Comparison of ENCODE assay signal across 9 cellular contexts in genomic region chr3:13045904-13046568, GRCh38. TPM values are rescaled to one million over a fixed set of nuclear protein-coding genes. Genes with fewer than 3 reads are reported as not detected.
A peak's percentile ranks its signal among the peaks of the same experiment; 100 is the strongest.
DNase-seq lines count a peak whose midpoint lies in the region; ATAC-seq, FAIRE-seq and TF ChIP-seq lines count a peak whose summit lies in the region.
"Had no signal": no experiment of that assay in that cellular context is flagged by ENCODE, and none has a peak within 500 bp of the region (broad histone marks: within the 10 kb centered on the region; RNA-seq: fewer than 3 reads in every experiment).

No MANE protein-coding gene starts in this region.

- in situ Hi-C loops in K562 (cut with MboI), result no loop called here

- TF ChIP-seq POLR2A in GM18505 (IDR thresholded peaks at IDR 0.05; ENCODE audit: borderline replicate concordance, extremely low read depth, insufficient read depth, insufficient read length) (peak; percentile 53), K562 (conservative IDR thresholded peaks at IDR 0.05) (no peak)

- DNase-seq in K562 (ENCODE audit: extremely low read depth in 1 of 4, low spot score in 3 of 4), result peak in 2 of 4 experiments; percentile 38 to 41
- DNase-seq in iPS-NIHi11 (ENCODE audit: low spot score), result no peak
- no peak for DNase-seq in NCI-H146 (lab: John Stamatoyannopoulos, UW)
- DNase-seq in AG08395 (ENCODE audit: low spot score), result no peak

- no peak overlapping the region for H2AFZ ChIP-seq in K562 (ENCODE audit: low read depth, low read length)

- H3K4me1 ChIP-seq in K562 (replicated peaks in 1 of 2; ENCODE audit: control insufficient read depth in 2 of 2, insufficient read depth in 2 of 2, low read length in 2 of 2), result peaks cover under 1 to 38% of the 10 kb centered on the region in 2 experiments; a peak in 3 of 5 replicates
- H3K4me1 ChIP-seq in thymus (ENCODE audit: control insufficient read depth, insufficient read depth, low read length), result peaks cover 58% of the 10 kb centered on the region

- TF ChIP-seq RAD21 in K562 (CRISPR knock-in tag; conservative IDR thresholded peaks at IDR 0.05 in 1 of 2, IDR thresholded peaks at IDR 0.05 in 1 of 2), result no peak

- ATAC-seq in GM18505 (IDR thresholded peaks at IDR 0.05; ENCODE audit: unreplicated experiment) (peak; percentile 75), GM21360 (IDR thresholded peaks at IDR 0.05; ENCODE audit: unreplicated experiment) (peak; percentile 76), HG03469 (IDR thresholded peaks at IDR 0.05; ENCODE audit: unreplicated experiment) (peak; percentile 66), K562 (no peak; the same call in 2 of the 3 replicates)

- peaks cover 54 to 93% of the 10 kb centered on the region in 2 experiments for H3K27me3 ChIP-seq in K562 (ENCODE audit: control insufficient read depth in 2 of 2, insufficient read depth in 2 of 2, low read length in 2 of 2)
- no peaks in the 10 kb centered on the region for H3K27me3 ChIP-seq in thymus (ENCODE audit: control insufficient read depth, insufficient read depth)

- H3K79me2 ChIP-seq in K562 (ENCODE audit: control insufficient read depth, insufficient read depth, low read length), result no peaks in the 10 kb centered on the region

- no TSS peak for BruUV-seq in K562 (replicated peaks; lab: Mats Ljungman, UMichigan)

- WGBS in K562 (ENCODE audit: insufficient coverage, low coverage, missing lambda C conversion rate), result 8% methylated on average over 22 of the region's 22 CpGs
- 53% methylated on average over 22 of the region's 22 CpGs for WGBS in thymus

- POLR2A ChIA-PET in K562 (lab: Yijun Ruan, JAX), result interaction anchor here (0.5 kb wide), 1 partner anchor 245 kb away, joined by 3 read pairs; no protein-coding TSS in a partner anchor

- H3K36me3 ChIP-seq in K562 (ENCODE audit: control insufficient read depth, insufficient read depth, low read length) (no peaks in the 10 kb centered on the region), thymus (ENCODE audit: control insufficient read depth, insufficient read depth) (no peaks in the 10 kb centered on the region)

- CTCF ChIA-PET in K562 (lab: Yijun Ruan, JAX; ENCODE audit: low intra/inter-chr PET ratio), result interaction anchor here (0.6 kb wide), 1 partner anchor 169 kb away, joined by 3 read pairs; no protein-coding TSS in a partner anchor

- no peak overlapping the region for H3K27ac ChIP-seq in K562 (ENCODE audit: extremely low read depth, low read depth, low read length)
- peak overlapping the region; percentile 54 for H3K27ac ChIP-seq in thymus (ENCODE audit: low read depth)
- H3K27ac ChIP-seq: skin epidermis had no signal

- no peak for TF ChIP-seq CTCF in K562 (IDR thresholded peaks at IDR 0.05 in 2 of 3, conservative IDR thresholded peaks at IDR 0.05 in 1 of 3; ENCODE audit: insufficient read depth in 2 of 3, low read depth in 1 of 3, low read length in 3 of 3)

- no peaks in the 10 kb centered on the region for H3K9me1 ChIP-seq in K562 (ENCODE audit: control insufficient read depth, insufficient read depth, low read length)

- H3K9ac ChIP-seq in K562 (ENCODE audit: insufficient read depth in 1 of 2, low read depth in 2 of 2, low read length in 2 of 2), result peak overlapping the region in 1 of 2 experiments; percentile 78; a peak in 1 of 4 replicates

- FAIRE-seq in K562 (lab: Jason Lieb, UNC), result no peak

- no peak overlapping the region for H3K4me2 ChIP-seq in K562 (ENCODE audit: insufficient read depth, low read length)

- H3K9me3 ChIP-seq in K562 (replicated peaks; ENCODE audit: control insufficient read depth, insufficient read depth, low read depth, low read length) (no peaks in the 10 kb centered on the region; the same call in 1 of the 2 replicates), thymus (ENCODE audit: control insufficient read depth) (no peaks in the 10 kb centered on the region)

- no peak for TF ChIP-seq EP300 in K562 (IDR thresholded peaks at IDR 0.05; ENCODE audit: low read length)

- no peak overlapping the region for H3K4me3 ChIP-seq in K562
- no peak overlapping the region for H3K4me3 ChIP-seq in thymus (ENCODE audit: low read length)
- H3K4me3 ChIP-seq: skin epidermis had no signal

- intact Hi-C loops in K562 (cut with micrococcal nuclease), result no loop called here

- peaks cover 6% of the 10 kb centered on the region for H4K20me1 ChIP-seq in K562 (replicated peaks; ENCODE audit: control insufficient read depth, insufficient read depth, low read length)

TF ChIP-seq in K562, 482 proteins besides CTCF, POLR2A, EP300 and RAD21 (continues in another document):
- TF ChIP-seq PTBP1 (IDR thresholded peaks at IDR 0.05; ENCODE audit: low read depth, low read length) (no peak), KDM1A (IDR thresholded peaks at IDR 0.05) (peak in 1 of 2 experiments; percentile 16; a peak in 1 of 4 replicates), SREBF1 (IDR thresholded peaks at IDR 0.05; ENCODE audit: borderline replicate concordance, low read depth, low read length) (no peak), CEBPG (CRISPR knock-in tag; IDR thresholded peaks at IDR 0.05) (0 out of 2 replicates have a peak, but pooled peaks have one; percentile 47), CEBPG (tag; conservative IDR thresholded peaks at IDR 0.05 in 1 of 2, IDR thresholded peaks at IDR 0.05 in 1 of 2) (0 out of 4 replicates have a peak, but pooled peaks of 1 of the 2 experiments have one; percentile 28), CEBPB (tag; IDR thresholded peaks at IDR 0.05) (peak; percentile 78), HBP1 (CRISPR knock-in tag; IDR thresholded peaks at IDR 0.05) (no peak), ZNF124 (CRISPR knock-in tag; IDR thresholded peaks at IDR 0.05) (no peak), LARP7 (IDR thresholded peaks at IDR 0.05) (no peak), SIN3A (IDR thresholded peaks at IDR 0.05; ENCODE audit: borderline replicate concordance in 2 of 2, control insufficient read depth in 1 of 2, low read depth in 2 of 2, low read length in 2 of 2) (no peak), ZNF324 (CRISPR knock-in tag; IDR thresholded peaks at IDR 0.05) (no peak), SRSF7 (optimal IDR thresholded peaks at IDR 0.05; ENCODE audit: low read depth, low read length) (no peak), BDP1 (IDR thresholded peaks at IDR 0.05; ENCODE audit: insufficient read depth, insufficient read length) (no peak), IRF1 (CRISPR knock-in tag; IDR thresholded peaks at IDR 0.05; ENCODE audit: borderline replicate concordance) (no peak), CREB1 (IDR thresholded peaks at IDR 0.05) (no peak), CREB1 (CRISPR knock-in tag; IDR thresholded peaks at IDR 0.05) (no peak), ZNF143 (CRISPR knock-in tag; IDR thresholded peaks at IDR 0.05) (no peak)

RNA-seq across cellular contexts. Expression of gene IQSEC1, which starts 27.2 kb away (rescaled TPM):
- 36.0 and 90.4 TPM in 2 replicates for total RNA-seq in K562 (2011; cell fraction: chromatin; rRNA removed; ENCODE audit: low replicate concordance)
- total RNA-seq in K562 (2011; cell fraction: nucleolus; rRNA removed), result 51.7 and 55.4 TPM in 2 replicates
- total RNA-seq in K562 (2011; cell fraction: nucleoplasm; rRNA removed), result 35.6 and 39.8 TPM in 2 replicates
- total RNA-seq in K562 (2014; rRNA removed), result 13.3 and 18.0 TPM in 2 replicates
- total RNA-seq in K562 (2014; rRNA removed; fragmentation: Illumina TruSeq; extraction: Trizol), result 3.8 and 4.8 TPM in 2 replicates
- 5.2 and 6.4 TPM in 2 replicates for total RNA-seq in K562 (2015; rRNA removed; fragmentation: Illumina TruSeq; extraction: Trizol)
- 37.1 and 39.0 TPM in 2 replicates for total RNA-seq in K562 (2021)
- polyA plus RNA-seq in K562 (2011; rRNA removed), result 6.8 and 8.4 TPM in 2 replicates
- 5.8 and 6.7 TPM in 2 replicates for polyA plus RNA-seq in K562 (2011; cell fraction: cytosol; rRNA removed)
- polyA plus RNA-seq in K562 (2011; cell fraction: nucleus; rRNA removed), result 29.7 and 45.3 TPM in 2 replicates
- 15.4 and 16.4 TPM in 2 replicates for polyA plus RNA-seq in K562 (2012)
- polyA plus RNA-seq in K562 (2014; fragmentation: Illumina TruSeq; extraction: Trizol), result 16.9 and 19.0 TPM in 2 replicates
- under 1 TPM; 0.56 to 0.79 TPM for polyA plus RNA-seq in K562 (2014; fragmentation: Nextera tagmentation; extraction: Ambion mirVana)
- 14.2 and 15.1 TPM in 2 replicates for polyA plus RNA-seq in K562 (2014; rRNA removed)
- 8.4 and 9.3 TPM in 2 replicates for polyA minus RNA-seq in K562 (2011; rRNA and poly(A)+ RNA removed)
- 17.1 and 22.1 TPM in 2 replicates for polyA minus RNA-seq in K562 (2011; cell fraction: cytosol; rRNA and poly(A)+ RNA removed)
- 46.3 and 58.3 TPM in 2 replicates for polyA minus RNA-seq in K562 (2011; cell fraction: nucleus; rRNA and poly(A)+ RNA removed)
- polyA plus RNA-seq in thymus, result 21.9 TPM
